ENCODE assay signal across 8 cellular contexts in the genomic region with DNA sequence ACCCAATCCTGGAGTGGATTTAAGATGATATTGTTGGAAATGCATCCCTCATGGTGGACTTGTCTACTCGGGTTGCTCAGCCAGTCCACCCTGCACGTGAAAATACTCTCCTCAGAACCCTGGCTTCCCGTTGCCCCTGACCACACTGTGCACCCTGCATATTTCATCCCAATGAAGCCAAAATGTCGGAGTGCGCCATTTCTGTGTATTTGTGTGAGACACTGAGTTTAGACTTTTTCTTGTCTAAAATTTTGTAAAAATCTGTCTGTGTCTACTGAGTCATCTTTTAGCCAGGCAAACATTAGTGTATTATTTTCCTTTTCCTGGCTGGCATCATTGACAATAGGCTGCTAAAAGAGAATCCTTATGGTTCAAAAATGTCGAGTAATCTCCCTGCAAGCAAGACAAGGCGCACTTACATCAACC. TPM values are rescaled to one million over a fixed set of nuclear protein-coding genes. Genes with fewer than 3 reads are reported as not detected.
DNase-seq lines count a peak whose midpoint lies in the region; ATAC-seq and TF ChIP-seq lines count a peak whose summit lies in the region.

No MANE protein-coding gene starts in this region.

- peak overlapping the region; percentile 80 for H3K9ac ChIP-seq in fibroblast of lung (ENCODE audit: insufficient read depth, low read length)

- no peaks in the 10 kb centered on the region for H3K9me3 Mint-ChIP-seq in Caco-2 (ENCODE audit: unreplicated experiment)
- H3K9me3 Mint-ChIP-seq in HFFc6: no peaks in the 10 kb centered on the region

- H3K9me3 ChIP-seq in Caco-2 (no peaks in the 10 kb centered on the region), fibroblast of lung (ENCODE audit: control insufficient read depth, insufficient read depth, low read depth, low read length) (no peaks in the 10 kb centered on the region), gastrocnemius medialis (no peaks in the 10 kb centered on the region)

- H3K27ac ChIP-seq in fibroblast of lung (ENCODE audit: insufficient read depth, low read length) (peak overlapping the region; percentile 86), gastrocnemius medialis (peak overlapping the region in 3 of 4 donors; percentile 81 to 93 (median 84))

- no peaks in the 10 kb centered on the region for H3K27me3 Mint-ChIP-seq in Caco-2 (ENCODE audit: insufficient read depth, unreplicated experiment)
- peaks cover 10% of the 10 kb centered on the region; the same call in 1 of the 2 replicates for H3K27me3 Mint-ChIP-seq in HFFc6 (ENCODE audit: insufficient read depth)

- H3K79me2 ChIP-seq in fibroblast of lung (ENCODE audit: control insufficient read depth, insufficient read depth, low read length): peaks cover 37% of the 10 kb centered on the region

- H3K4me2 ChIP-seq in fibroblast of lung (ENCODE audit: extremely low read depth, insufficient read depth, low read length): peak overlapping the region; percentile 86

- H3K27ac Mint-ChIP-seq in Caco-2 (ENCODE audit: unreplicated experiment) (peak overlapping the region; percentile 99), HFFc6 (peak overlapping the region; percentile 91)

- H4K20me1 ChIP-seq in fibroblast of lung (ENCODE audit: control insufficient read depth, extremely low read depth, insufficient read depth, low read length): no peaks in the 10 kb centered on the region

- no peak overlapping the region for H2AFZ ChIP-seq in fibroblast of lung (ENCODE audit: low read length)

- H3K4me1 Mint-ChIP-seq in Caco-2 (ENCODE audit: low read depth, unreplicated experiment): peaks cover 13% of the 10 kb centered on the region
- peaks cover 24% of the 10 kb centered on the region for H3K4me1 Mint-ChIP-seq in HFFc6 (ENCODE audit: low read depth)

- in situ Hi-C loops in gastrocnemius medialis (cut with MboI; ENCODE audit: low sequenced_read_pairs in 4 of 4): loop anchor here in 2 of 4 donors (10.0 kb wide), 2 partner anchors 60 to 70 kb away; a partner anchor contains a TSS

- H3K36me3 ChIP-seq in Caco-2 (ENCODE audit: control insufficient read depth, insufficient read depth, low read length) (peaks cover 2% of the 10 kb centered on the region), fibroblast of lung (ENCODE audit: control insufficient read depth, insufficient read depth, low read length) (peaks cover 14% of the 10 kb centered on the region), gastrocnemius medialis (peaks cover 0 to 25% of the 10 kb centered on the region in 2 donors)

- peak overlapping the region; percentile 90 for H3K4me3 Mint-ChIP-seq in Caco-2 (ENCODE audit: unreplicated experiment)
- peak overlapping the region; percentile 95 for H3K4me3 Mint-ChIP-seq in HFFc6

- H3K4me3 ChIP-seq in Caco-2 (ENCODE audit: low read depth, low read length) (peak overlapping the region; percentile 94), fibroblast of lung (replicated peaks in 1 of 4; ENCODE audit: control extremely low read depth in 1 of 4, insufficient read depth in 1 of 4, low read depth in 3 of 4, low read length in 4 of 4) (peak overlapping the region; percentile 42 to 92 (median 80)), gastrocnemius medialis (peak overlapping the region; percentile 72 to 87 (median 80))

- TF ChIP-seq POLR2A in gastrocnemius medialis (IDR thresholded peaks at IDR 0.05): no peak

- DNase-seq in Caco-2: no peak
- no peak for DNase-seq in HFFc6
- peak; percentile 39 to 47 for DNase-seq in fibroblast of lung (ENCODE audit: low read depth in 2 of 2)
- DNase-seq in gastrocnemius medialis: no peak
- DNase-seq in HEK293T (ENCODE audit: extremely low spot score): no peak
- no peak for DNase-seq in posterior vena cava (ENCODE audit: low spot score)

- intact Hi-C loops in Caco-2 (cut with micrococcal nuclease; ENCODE audit: unreplicated experiment) (no loop called here), gastrocnemius medialis (cut with DNase I; ENCODE audit: low total_unique reads) (no loop called here), posterior vena cava (cut with DNase I) (no loop called here)

- BruUV-seq in Caco-2 (replicated peaks; lab: Mats Ljungman, UMichigan): no TSS peak

- peaks cover 10% of the 10 kb centered on the region; the same call in 1 of the 2 replicates for H3K4me1 ChIP-seq in Caco-2
- H3K4me1 ChIP-seq in fibroblast of lung (ENCODE audit: control insufficient read depth, extremely low read depth, insufficient read depth, low read length): peaks cover 5% of the 10 kb centered on the region
- peaks cover 16 to 21% of the 10 kb centered on the region in 2 donors for H3K4me1 ChIP-seq in gastrocnemius medialis

- POLR2A ChIA-PET in Caco-2 (lab: Charles Lee): interaction anchor here (0.6 to 1.2 kb wide), 7 partner anchors 64 to 1946 kb away, joined by 3 to 6 read pairs (median 4); a partner anchor contains a TSS
- POLR2A ChIA-PET in HEK293T (lab: Yijun Ruan, JAX): interaction anchor here (1.0 kb wide), 1 partner anchor 69 kb away, joined by 3 read pairs; no protein-coding TSS in a partner anchor

- ATAC-seq in SK-N-SH treated with all-trans-retinoic acid at 6 μM for 48 hours (peak; percentile 7; the same call in 2 of the 3 replicates), gastrocnemius medialis (no peak), HG03571 (IDR thresholded peaks at IDR 0.05; ENCODE audit: unreplicated experiment) (no peak)

- TF ChIP-seq CTCF in Caco-2 (IDR thresholded peaks at IDR 0.05; ENCODE audit: insufficient read depth in 1 of 2, low read depth in 1 of 2, low read length in 1 of 2, severe bottlenecking in 1 of 2, unreplicated experiment in 1 of 2) (no peak), HFFc6 (IDR thresholded peaks at IDR 0.05) (no peak), fibroblast of lung (conservative IDR thresholded peaks at IDR 0.05 in 1 of 2, IDR thresholded peaks at IDR 0.05 in 1 of 2; ENCODE audit: low read depth in 1 of 2, low read length in 2 of 2) (no peak), gastrocnemius medialis (IDR thresholded peaks at IDR 0.05 in 4 of 5, conservative IDR thresholded peaks at IDR 0.05 in 1 of 5) (no peak)

- peaks cover 62% of the 10 kb centered on the region for H3K36me3 Mint-ChIP-seq in Caco-2 (ENCODE audit: insufficient read depth, unreplicated experiment)
- peaks cover 16% of the 10 kb centered on the region for H3K36me3 Mint-ChIP-seq in HFFc6 (ENCODE audit: low read depth)

- H3K27me3 ChIP-seq in Caco-2 (replicated peaks; ENCODE audit: control insufficient read depth, insufficient read depth, low read length) (no peaks in the 10 kb centered on the region), fibroblast of lung (ENCODE audit: control insufficient read depth, insufficient read depth, low read length) (no peaks in the 10 kb centered on the region), gastrocnemius medialis (no peaks in the 10 kb centered on the region)

- CTCF ChIA-PET in Caco-2 (lab: Charles Lee) (interaction anchor here (1.0 to 1.2 kb wide), 2 partner anchors 14 to 63 kb away, joined by 4 to 5 read pairs; no protein-coding TSS in a partner anchor), HEK293T (lab: Yijun Ruan, JAX) (interaction anchor here (1.8 kb wide), 1 partner anchor 14 kb away, joined by 7 read pairs; no protein-coding TSS in a partner anchor)

TF ChIP-seq in SK-N-SH treated with all-trans-retinoic acid at 6 μM for 48 hours, 23 proteins besides CTCF, POLR2A, EP300 and RAD21 (continues in another document):
- TF ChIP-seq RARB (CRISPR knock-in tag; IDR thresholded peaks at IDR 0.05) (no peak), TOX (CRISPR knock-in tag; IDR thresholded peaks at IDR 0.05; ENCODE audit: borderline replicate concordance) (no peak), TCF4 (CRISPR knock-in tag; IDR thresholded peaks at IDR 0.05; ENCODE audit: borderline replicate concordance) (no peak), ZNF565 (CRISPR knock-in tag; conservative IDR thresholded peaks at IDR 0.05; ENCODE audit: low read depth) (no peak), ARNTL (CRISPR knock-in tag; IDR thresholded peaks at IDR 0.05; ENCODE audit: borderline replicate concordance, low read depth) (no peak), OSR1 (CRISPR knock-in tag; IDR thresholded peaks at IDR 0.05) (no peak)

TF ChIP-seq in HEK293T, 16 proteins besides CTCF, POLR2A, EP300 and RAD21:
- TF ChIP-seq FOXK2 (IDR thresholded peaks at IDR 0.05) (no peak), SP1 (IDR thresholded peaks at IDR 0.05) (no peak)

RNA-seq across cellular contexts. Expression of a gene that starts 0.5 kb away (rescaled TPM):
- total RNA-seq in Caco-2 (2022) (33.2 and 38.8 TPM in 2 replicates), fibroblast of lung (11.6 and 19.5 TPM in 2 replicates), gastrocnemius medialis (10 to 100 TPM in 1 of 4 donors, 1 to 10 TPM in 3; 7.6 to 18.5 (median 8.8) TPM), posterior vena cava (10 to 100 TPM; 64.8 to 88.7 TPM)
- total RNA-seq in HFFc6 (2021; fragmentation: NEBNext Ultra II Directional; extraction: Animal tissue kit (Norgen Biotek cat#: 25700)): 10 to 100 TPM; 51.1 to 60.9 (median 53.2) TPM
- 44.5 and 46.8 TPM in 2 replicates for polyA plus RNA-seq in fibroblast of lung
- 57.0 and 66.6 TPM in 2 replicates for polyA plus RNA-seq in fibroblast of lung (2012)
- polyA minus RNA-seq in fibroblast of lung (ENCODE audit: low replicate concordance): 11.5 and 12.8 TPM in 2 replicates

Comparison
In these comparisons a context has a peak if more than half of its experiments do, and no peak if none do; other contexts are left out.
1. DNase-seq: peak in fibroblast of lung (2 of 2); none in Caco-2 (0 of 2), HFFc6 (single experiment), gastrocnemius medialis (0 of 2), HEK293T (single experiment) and posterior vena cava (single experiment).
2. Peak in every context shown above with its lines, with median percentiles within 50 percentile points of each other: H3K4me3 ChIP-seq.